7 cellular contexts compared by ENCODE assay signal in the genomic region with DNA sequence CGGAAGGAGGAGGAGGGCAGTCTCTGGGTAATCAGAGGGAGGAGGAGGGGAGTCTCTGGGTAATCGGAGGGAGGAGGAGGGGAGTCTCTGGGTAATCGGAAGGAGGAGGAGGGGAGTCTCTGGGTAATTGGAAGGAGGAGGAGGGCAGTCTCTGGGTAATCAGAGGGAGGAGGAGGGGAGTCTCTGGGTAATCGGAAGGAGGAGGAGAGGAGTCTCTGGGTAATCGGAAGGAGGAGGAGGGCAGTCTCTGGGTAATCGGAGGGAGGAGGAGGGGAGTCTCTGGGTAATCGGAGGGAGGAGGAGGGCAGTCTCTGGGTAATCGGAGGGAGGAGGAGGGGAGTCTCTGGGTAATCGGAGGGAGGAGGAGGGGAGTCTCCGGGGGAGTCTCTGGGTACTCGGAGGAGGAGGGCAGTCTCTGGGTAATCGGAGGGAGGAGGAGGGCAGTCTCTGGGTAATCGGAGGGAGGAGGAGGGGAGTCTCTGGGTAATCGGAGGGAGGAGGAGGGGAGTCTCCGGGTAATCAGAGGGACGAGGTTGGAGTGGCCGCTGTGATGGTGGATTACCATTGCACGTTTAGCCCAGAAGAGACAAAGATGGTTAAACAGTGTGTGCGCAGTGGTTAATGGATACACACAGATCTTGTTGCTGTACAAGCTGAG. TPM values are rescaled to one million over a fixed set of nuclear protein-coding genes. Genes with fewer than 3 reads are reported as not detected.
DNase-seq lines count a peak whose midpoint lies in the region; TF ChIP-seq lines count a peak whose summit lies in the region.
"Not testable (repeated sequence)": the region's sequence is repeated elsewhere in the genome, so short reads cannot be mapped to it uniquely, and the experiment has no call there.

No MANE protein-coding gene starts in this region.

- H3K27ac ChIP-seq in HUES6 (ENCODE audit: low read depth, low read length) (0 out of 2 replicates have a peak overlapping the region, but pooled peaks have one; percentile 57), coronary artery (peak overlapping the region; percentile 76 to 88), layer of hippocampus (ENCODE audit: low read depth, low read length) (peak overlapping the region; percentile 99), neural progenitor cell (peak overlapping the region; percentile 34), stomach smooth muscle (ENCODE audit: low read length) (peak overlapping the region; percentile 71)

- not testable (repeated sequence) for H4K20me1 ChIP-seq in neural progenitor cell (ENCODE audit: low read depth)

- H3K4me1 ChIP-seq in HUES6 (ENCODE audit: control insufficient read depth, insufficient read depth, low read length) (peaks cover 18% of the 10 kb centered on the region), stomach smooth muscle (ENCODE audit: control insufficient read depth, insufficient read depth, low read length) (peaks cover 14% of the 10 kb centered on the region)
- not testable (repeated sequence) for H3K4me1 ChIP-seq in neural progenitor cell

- not testable (repeated sequence) for H3K4me2 ChIP-seq in neural progenitor cell

- H3K36me3 Mint-ChIP-seq in activated T-cell treated with anti-CD3 and anti-CD28 coated beads, Interleukin-2, amount 50 U/mL, for 24 hours (ENCODE audit: low read depth): peaks cover 22% of the 10 kb centered on the region
- H3K36me3 Mint-ChIP-seq in neural progenitor cell: peaks cover 10% of the 10 kb centered on the region

- H2AFZ ChIP-seq in neural progenitor cell (replicated peaks): not testable (repeated sequence)

- peak overlapping the region; percentile 5 for H3K27ac Mint-ChIP-seq in activated T-cell treated with anti-CD3 and anti-CD28 coated beads, Interleukin-2, amount 50 U/mL, for 24 hours
- peak overlapping the region; percentile 84 for H3K27ac Mint-ChIP-seq in neural progenitor cell

- not testable (repeated sequence) for H3K79me2 ChIP-seq in neural progenitor cell (ENCODE audit: low read depth)

- H3F3A ChIP-seq in neural progenitor cell (ENCODE audit: low read depth): not testable (repeated sequence)

- not testable (repeated sequence) for H3K4me1 Mint-ChIP-seq in activated T-cell treated with anti-CD3 and anti-CD28 coated beads, Interleukin-2, amount 50 U/mL, for 24 hours (ENCODE audit: low read depth)
- H3K4me1 Mint-ChIP-seq in neural progenitor cell: peaks cover 19% of the 10 kb centered on the region

- H3K4me3 ChIP-seq in HUES6 (ENCODE audit: low read depth, low read length); neural progenitor cell: not testable (repeated sequence)
- H3K4me3 ChIP-seq in coronary artery (peak overlapping the region; percentile 67), fibroblast of pulmonary artery (replicated peaks; ENCODE audit: low read depth, low read length) (peak overlapping the region; percentile 38), stomach smooth muscle (ENCODE audit: low read length in 2 of 2) (peak overlapping the region; percentile 47 to 68)

- not testable (repeated sequence) for TF ChIP-seq CTCF in coronary artery (IDR thresholded peaks at IDR 0.05); fibroblast of pulmonary artery (IDR thresholded peaks at IDR 0.05; ENCODE audit: low read length, missing control alignments); neural progenitor cell (IDR thresholded peaks at IDR 0.05)

- H3K27me3 ChIP-seq in HUES6 (ENCODE audit: control insufficient read depth, insufficient read depth, low read length); layer of hippocampus (ENCODE audit: control insufficient read depth, insufficient read depth, low read length); neural progenitor cell; stomach smooth muscle (ENCODE audit: control insufficient read depth in 1 of 2, insufficient read depth in 2 of 2, low read length in 2 of 2): not testable (repeated sequence)

- peaks cover 12% of the 10 kb centered on the region for H3K36me3 ChIP-seq in HUES6 (ENCODE audit: control insufficient read depth, insufficient read depth, low read length)
- H3K36me3 ChIP-seq in neural progenitor cell; stomach smooth muscle (ENCODE audit: control insufficient read depth in 2 of 2, insufficient read depth in 2 of 2, low read length in 2 of 2): not testable (repeated sequence)

- not testable (repeated sequence) for H3K27me3 Mint-ChIP-seq in activated T-cell treated with anti-CD3 and anti-CD28 coated beads, Interleukin-2, amount 50 U/mL, for 24 hours; neural progenitor cell (ENCODE audit: insufficient read depth, low read depth)

- H3K9me3 Mint-ChIP-seq in activated T-cell treated with anti-CD3 and anti-CD28 coated beads, Interleukin-2, amount 50 U/mL, for 24 hours; neural progenitor cell: not testable (repeated sequence)

- H3K9ac ChIP-seq in HUES6 (ENCODE audit: low read length); neural progenitor cell: not testable (repeated sequence)
- peak overlapping the region; percentile 51 to 52 for H3K9ac ChIP-seq in stomach smooth muscle (ENCODE audit: low read length in 2 of 2)

- H3K9me3 ChIP-seq in HUES6 (ENCODE audit: control insufficient read depth, insufficient read depth, low read depth, low read length); neural progenitor cell (ENCODE audit: low read depth); stomach smooth muscle (ENCODE audit: control insufficient read depth in 2 of 2, low read length in 2 of 2): not testable (repeated sequence)

- not testable (repeated sequence) for DNase-seq in activated T-cell treated with anti-CD3 and anti-CD28 coated beads, Interleukin-2, amount 50 U/mL, for 24 hours; coronary artery (ENCODE audit: low spot score); neural progenitor cell (ENCODE audit: low spot score)
- peak; percentile 60 for DNase-seq in fibroblast of pulmonary artery (ENCODE audit: low read depth)

- not testable (repeated sequence) for H3K4me3 Mint-ChIP-seq in activated T-cell treated with anti-CD3 and anti-CD28 coated beads, Interleukin-2, amount 50 U/mL, for 24 hours; neural progenitor cell

RNA-seq across cellular contexts. Expression of a gene that starts 19.1 kb away (rescaled TPM):
- total RNA-seq in neural progenitor cell (ENCODE audit: low replicate concordance): 24.7 and 44.2 TPM in 2 replicates

RNA-seq across cellular contexts. Expression of a gene that starts 27.3 kb away (rescaled TPM):
- total RNA-seq in neural progenitor cell (ENCODE audit: low replicate concordance): 1.3 and 4.7 TPM in 2 replicates

RNA-seq across cellular contexts. Expression of a gene that starts 37.9 kb away (rescaled TPM):
- total RNA-seq in neural progenitor cell (ENCODE audit: low replicate concordance): 10.5 and 44.8 TPM in 2 replicates

RNA-seq across cellular contexts. Expression of a gene that starts 54.4 kb away (rescaled TPM):
- 5.4 and 8.4 TPM in 2 replicates for total RNA-seq in neural progenitor cell (ENCODE audit: low replicate concordance)

Comparison
In these comparisons a context has a peak if more than half of its experiments do, and no peak if none do; other contexts are left out.
1. H3K27ac ChIP-seq: peak in every context shown above with its lines; median percentile 99 in layer of hippocampus; 82 in coronary artery; 71 in stomach smooth muscle; 57 in HUES6; 34 in neural progenitor cell.